ENCODE assay signal across 8 cellular contexts in the genomic region with DNA sequence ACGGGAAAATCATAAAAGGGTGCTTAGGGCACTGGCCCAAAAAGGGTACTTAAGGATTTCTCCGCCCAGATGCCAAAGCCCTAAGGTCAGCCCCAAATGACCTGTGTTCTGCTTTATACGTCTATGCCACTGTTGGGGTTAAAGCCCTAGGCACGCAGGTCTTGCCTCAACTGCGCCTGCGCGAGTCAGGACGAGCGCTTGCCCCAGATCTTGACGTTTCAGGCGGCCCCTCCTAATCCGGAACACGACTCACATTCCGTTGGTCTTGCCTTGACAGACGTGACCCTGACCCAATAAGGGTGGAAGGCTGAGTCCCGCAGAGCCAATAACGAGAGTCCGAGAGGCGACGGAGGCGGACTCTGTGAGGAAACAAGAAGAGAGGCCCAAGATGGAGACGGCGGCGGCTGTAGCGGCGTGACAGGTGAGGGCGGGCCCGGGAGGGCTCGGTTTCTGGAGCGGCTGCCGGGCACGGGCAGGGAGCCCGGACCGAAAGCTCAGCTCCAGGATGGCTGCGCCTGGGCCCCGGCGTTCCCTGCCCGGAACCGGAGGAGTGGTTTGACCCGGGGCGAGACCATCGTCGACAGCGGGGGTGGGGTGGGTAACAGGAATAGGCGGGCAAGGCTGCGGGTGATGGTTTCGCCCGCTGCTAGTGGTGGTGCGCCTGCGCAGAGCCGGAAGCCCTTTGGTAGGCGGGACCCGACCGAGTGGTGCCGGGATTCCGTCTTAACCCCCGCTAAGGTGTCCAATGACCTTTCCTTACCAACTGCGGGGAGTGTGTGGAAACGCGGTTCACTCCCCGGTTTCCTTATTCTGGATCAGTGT.
DNase-seq lines count a peak whose midpoint lies in the region; ATAC-seq and TF ChIP-seq lines count a peak whose summit lies in the region.

Gene ARAF, plus strand, starts transcription at position 375 of the 822 bp plus-strand sequence. CDS start 1,763 bp downstream, outside the sequence.

- DNase-seq in AG09309 (ENCODE audit: low read depth) (peak; percentile 99), NCI-H446 (lab: John Stamatoyannopoulos, UW) (peak; percentile 93 to 98), iris pigment epithelial cell (ENCODE audit: low read depth) (peak; percentile 99)
- DNase-seq in activated CD4-positive, CD25-positive, alpha-beta regulatory T cell treated with anti-CD3 and anti-CD28 coated beads, Interleukin-2, amount 50 U/mL, for 16 hours (ENCODE audit: low read depth, low spot score) = peak; percentile 91
- peak; percentile 84 to 95 for DNase-seq in central memory CD8-positive, alpha-beta T cell (ENCODE audit: low spot score in 2 of 2)
- DNase-seq in stimulated activated CD4-positive, alpha-beta T cell treated with anti-CD3 and anti-CD28 coated beads, Interleukin-12 subunit alpha, Interleukin-12 subunit beta, amount 100 ng/mL, for 24 hours (ENCODE audit: low read depth in 2 of 2) = peak; percentile 83 to 93

- H3K4me1 Mint-ChIP-seq in central memory CD8-positive, alpha-beta T cell = peaks cover 31% of the 10 kb centered on the region

- no peak for TF ChIP-seq CTCF in AG09309 (IDR thresholded peaks at IDR 0.05; ENCODE audit: control insufficient read depth, insufficient read depth, low read depth, low read length, missing control alignments)

- H3K27me3 Mint-ChIP-seq in central memory CD8-positive, alpha-beta T cell = no peaks in the 10 kb centered on the region

- ATAC-seq in GM19025 (IDR thresholded peaks at IDR 0.05; ENCODE audit: low read depth, unreplicated experiment) = peak; percentile 86
- ATAC-seq in HG03342 (IDR thresholded peaks at IDR 0.05; ENCODE audit: unreplicated experiment) = peak; percentile 81
- peak; percentile 90 for ATAC-seq in central memory CD8-positive, alpha-beta T cell (replicated peaks; ENCODE audit: extremely low read depth, poor library complexity, severe bottlenecking)

- peak within 1 kb of the TSS; percentile 94 for H3K27ac Mint-ChIP-seq in central memory CD8-positive, alpha-beta T cell (ENCODE audit: low read depth)

- peaks cover 33% of the 10 kb centered on the region for H3K36me3 Mint-ChIP-seq in central memory CD8-positive, alpha-beta T cell (ENCODE audit: insufficient read depth)

- no peaks in the 10 kb centered on the region for H3K9me3 Mint-ChIP-seq in central memory CD8-positive, alpha-beta T cell

- H3K4me3 Mint-ChIP-seq in central memory CD8-positive, alpha-beta T cell = peak within 1 kb of the TSS; percentile 78

- H3K4me3 ChIP-seq in AG09309 (ENCODE audit: control insufficient read depth, low read depth, low read length) = peak within 1 kb of the TSS; percentile 66

Comparison
In these comparisons a context has a peak if more than half of its experiments do, and no peak if none do; other contexts are left out.
1. Peak in every context shown above with its lines: DNase-seq, ATAC-seq and H3K4me3 ChIP-seq.